Comparison of ENCODE assay signal across 8 cellular contexts in genomic region chr7:100611983-100612729, GRCh38.
DNase-seq lines count a peak whose midpoint lies in the region; ATAC-seq and FAIRE-seq lines count a peak whose summit lies in the region.

Gene MOSPD3, plus strand, starts transcription at chr7:100612540. Its CDS starts 252 bp downstream, at chr7:100612792.

- H3K27ac Mint-ChIP-seq in effector memory CD8-positive, alpha-beta T cell, result peak within 1 kb of the TSS; percentile 99

- peaks cover 17 to 22% of the 10 kb centered on the region in 2 donors for H3K4me1 Mint-ChIP-seq in effector memory CD8-positive, alpha-beta T cell (ENCODE audit: low read depth in 2 of 2)

- H3K27me3 Mint-ChIP-seq in effector memory CD8-positive, alpha-beta T cell, result no peaks in the 10 kb centered on the region

- H3K4me3 Mint-ChIP-seq in effector memory CD8-positive, alpha-beta T cell, result peak within 1 kb of the TSS; percentile 98

- H3K9me3 Mint-ChIP-seq in effector memory CD8-positive, alpha-beta T cell, result no peaks in the 10 kb centered on the region

- ATAC-seq in GM21367 (IDR thresholded peaks at IDR 0.05; ENCODE audit: unreplicated experiment), result peak; percentile 84
- ATAC-seq in effector memory CD8-positive, alpha-beta T cell (replicated peaks), result peak; percentile 87

- DNase-seq in COR-L47 (lab: John Stamatoyannopoulos, UW) (peak; percentile 98), HTR-8/SVneo (ENCODE audit: insufficient read length, low spot score) (peak; percentile 95), NOMO-1 treated with dmso at 0.1 percent for 144 hours (lab: John Stamatoyannopoulos, UW; ENCODE audit: unreplicated experiment) (peak; percentile 99), medulla oblongata (ENCODE audit: extremely low spot score) (peak; percentile 100)
- peak; percentile 95 to 98 (median 97) for DNase-seq in activated CD8-positive, alpha-beta memory T cell treated with anti-CD3 and anti-CD28 coated beads for 48 hours (ENCODE audit: low read depth in 2 of 3, low spot score in 2 of 3)
- peak; percentile 97 to 98 (median 97) for DNase-seq in effector memory CD8-positive, alpha-beta T cell
- peak; percentile 96 for DNase-seq in stimulated activated CD8-positive, alpha-beta memory T cell treated with anti-CD3 and anti-CD28 coated beads, Interleukin-12 subunit alpha, Interleukin-12 subunit beta, amount 100 ng/mL, for 1 hour (ENCODE audit: low read depth)

- H3K36me3 Mint-ChIP-seq in effector memory CD8-positive, alpha-beta T cell (ENCODE audit: insufficient read depth), result peaks cover 18% of the 10 kb centered on the region

- no peak for FAIRE-seq in HTR-8/SVneo (lab: Jason Lieb, UNC)

Comparison
In these comparisons a context has a peak if more than half of its experiments do, and no peak if none do; other contexts are left out.
1. Peak in every context shown above with its lines: DNase-seq and ATAC-seq.